ENCODE assay signal across 8 cellular contexts in genomic region chr2:26244479-26245230, GRCh38. TPM values are rescaled to one million over a fixed set of nuclear protein-coding genes. Genes with fewer than 3 reads are reported as not detected.
DNase-seq lines count a peak whose midpoint lies in the region; ATAC-seq lines count a peak whose summit lies in the region.

Gene HADHA (minus strand): TSS chr2:26244632. CDS start chr2:26244596, 36 bp downstream.
Gene HADHB (plus strand): TSS chr2:26244939. CDS start chr2:26254255, 9,316 bp downstream.

- no peaks in the 10 kb centered on the region for H3K36me3 ChIP-seq in BLaER1

- intact Hi-C loops in activated CD4-positive, alpha-beta T cell treated with anti-CD3 and anti-CD28 coated beads, Interleukin-2, amount 10 ng/mL, durations not matched to agents 24 days and 14 days (cut with micrococcal nuclease): loop anchor here (1.0 to 10.0 kb wide), 5 partner anchors 55 to 370 kb away; partner anchors contain the start of genes ADGRF3, ASXL2 and SELENOI

- H3K27me3 ChIP-seq in BLaER1: no peaks in the 10 kb centered on the region

- peaks cover 51% of the 10 kb centered on the region for H4K20me1 ChIP-seq in BLaER1

- peaks cover 48% of the 10 kb centered on the region for H3K4me1 ChIP-seq in BLaER1

- ATAC-seq in HG03442 (IDR thresholded peaks at IDR 0.05; ENCODE audit: unreplicated experiment): peak; percentile 66
- ATAC-seq in left lobe of liver: peak; percentile 85

- peaks cover 53% of the 10 kb centered on the region for H3K4me1 Mint-ChIP-seq in activated CD4-positive, alpha-beta T cell treated with anti-CD3 and anti-CD28 coated beads, Interleukin-2, amount 10 ng/mL, durations not matched to agents 24 days and 14 days

- DNase-seq in GM19238 (ENCODE audit: insufficient read length, low spot score): peak; percentile 56
- peak; percentile 44 for DNase-seq in NCI-H524 treated with DMSO at 0.1 percent for 48 hours (lab: John Stamatoyannopoulos, UW)
- DNase-seq in activated CD4-positive, alpha-beta T cell treated with anti-CD3 and anti-CD28 coated beads, Interleukin-2, amount 10 ng/mL, durations not matched to agents 24 days and 14 days: peak; percentile 94
- peak; percentile 77 for DNase-seq in cortex of kidney (lab: John Stamatoyannopoulos, UW)
- peak; percentile 95 for DNase-seq in left lobe of liver (ENCODE audit: low spot score)
- DNase-seq in stimulated activated CD4-positive, alpha-beta T cell treated with anti-CD3 and anti-CD28 coated beads, Interleukin-2, amount 100 ng/mL, for 4 hours (ENCODE audit: low read depth): peak; percentile 76

- H3K27ac Mint-ChIP-seq in activated CD4-positive, alpha-beta T cell treated with anti-CD3 and anti-CD28 coated beads, Interleukin-2, amount 10 ng/mL, durations not matched to agents 24 days and 14 days: peak within 1 kb of the TSS; percentile 100

- H3K4me2 ChIP-seq in BLaER1: peak within 1 kb of the TSS; percentile 92

- H3K4me3 ChIP-seq in BLaER1: peak within 1 kb of the TSS; percentile 97

- no peaks in the 10 kb centered on the region for H3K9me3 ChIP-seq in BLaER1

- H3K9ac ChIP-seq in BLaER1: peak within 1 kb of the TSS; percentile 98

- peak within 1 kb of the TSS; percentile 100 for H3K4me3 Mint-ChIP-seq in activated CD4-positive, alpha-beta T cell treated with anti-CD3 and anti-CD28 coated beads, Interleukin-2, amount 10 ng/mL, durations not matched to agents 24 days and 14 days

- H3K27me3 Mint-ChIP-seq in activated CD4-positive, alpha-beta T cell treated with anti-CD3 and anti-CD28 coated beads, Interleukin-2, amount 10 ng/mL, durations not matched to agents 24 days and 14 days: peaks cover 6% of the 10 kb centered on the region

- peak within 1 kb of the TSS; percentile 100 for H3K27ac ChIP-seq in BLaER1

- no peaks in the 10 kb centered on the region for H3K9me3 Mint-ChIP-seq in activated CD4-positive, alpha-beta T cell treated with anti-CD3 and anti-CD28 coated beads, Interleukin-2, amount 10 ng/mL, durations not matched to agents 24 days and 14 days

- H3K36me3 Mint-ChIP-seq in activated CD4-positive, alpha-beta T cell treated with anti-CD3 and anti-CD28 coated beads, Interleukin-2, amount 10 ng/mL, durations not matched to agents 24 days and 14 days (ENCODE audit: low read depth): peaks cover 18% of the 10 kb centered on the region

RNA-seq across cellular contexts. Expression of gene HADHA, which starts in this region (rescaled TPM):
- total RNA-seq in activated CD4-positive, alpha-beta T cell treated with anti-CD3 and anti-CD28 coated beads, Interleukin-2, amount 10 ng/mL, durations not matched to agents 24 days and 14 days: 110 and 112 TPM in 2 replicates
- 144 TPM for total RNA-seq in left lobe of liver

RNA-seq across cellular contexts. Expression of gene HADHB, which starts in this region (rescaled TPM):
- 81.2 and 86.6 TPM in 2 replicates for total RNA-seq in activated CD4-positive, alpha-beta T cell treated with anti-CD3 and anti-CD28 coated beads, Interleukin-2, amount 10 ng/mL, durations not matched to agents 24 days and 14 days
- 178 TPM for total RNA-seq in left lobe of liver

Comparison
In these comparisons a context has a peak if more than half of its experiments do, and no peak if none do; other contexts are left out.
1. Peak in every context shown above with its lines: DNase-seq, ATAC-seq, H3K4me3 ChIP-seq and H3K27ac ChIP-seq.
2. DNase-seq: peak in every context shown above with its lines; median percentile 95 in left lobe of liver; 94 in activated CD4-positive, alpha-beta T cell treated with anti-CD3 and anti-CD28 coated beads, Interleukin-2, amount 10 ng/mL, durations not matched to agents 24 days and 14 days; 77 in cortex of kidney; 76 in stimulated activated CD4-positive, alpha-beta T cell treated with anti-CD3 and anti-CD28 coated beads, Interleukin-2, amount 100 ng/mL, for 4 hours; 56 in GM19238; 44 in NCI-H524 treated with DMSO at 0.1 percent for 48 hours.